In genomic region chr7:98707076-98707475, GRCh38 we compare ENCODE assay signal across 31 cellular contexts.
DNase-seq lines count a peak whose midpoint lies in the region; ATAC-seq, FAIRE-seq and TF ChIP-seq lines count a peak whose summit lies in the region.
"Had no signal": no experiment of that assay in that cellular context is flagged by ENCODE, and none has a peak within 500 bp of the region (broad histone marks: within the 10 kb centered on the region; RNA-seq: fewer than 3 reads in every experiment).

No MANE protein-coding gene starts in this region.

- no peak overlapping the region for H3K4me2 ChIP-seq in K562 (ENCODE audit: insufficient read depth, low read length)
- H3K4me2 ChIP-seq: A549, BLaER1 had no signal

- ATAC-seq in K562 (no peak), GM19397 (IDR thresholded peaks at IDR 0.05; ENCODE audit: unreplicated experiment) (no peak), upper lobe of right lung (no peak)
- ATAC-seq: A549; CD8-positive, alpha-beta T cell had no signal

- no peak for TF ChIP-seq POLR2A in K562 (conservative IDR thresholded peaks at IDR 0.05)

- no peaks in the 10 kb centered on the region for H3K9me3 ChIP-seq in HEK293 (ENCODE audit: control insufficient read depth, insufficient read depth, low read depth, low read length)
- no peaks in the 10 kb centered on the region; the same call in 1 of the 2 replicates for H3K9me3 ChIP-seq in K562 (replicated peaks; ENCODE audit: control insufficient read depth, insufficient read depth, low read depth, low read length)
- no peaks in the 10 kb centered on the region for H3K9me3 ChIP-seq in upper lobe of right lung
- H3K9me3 ChIP-seq: A549, BE2C, Caco-2 had no signal

- H3K9me1 ChIP-seq in K562 (ENCODE audit: control insufficient read depth, insufficient read depth, low read length), result no peaks in the 10 kb centered on the region

- no peaks in the 10 kb centered on the region for H3K79me2 ChIP-seq in K562 (ENCODE audit: control insufficient read depth, insufficient read depth, low read length)

- FAIRE-seq in K562 (lab: Jason Lieb, UNC), result no peak
- FAIRE-seq: A204.1, A549, D721Med had no signal

- TF ChIP-seq EP300 in K562 (IDR thresholded peaks at IDR 0.05; ENCODE audit: low read length), result no peak

- no peak overlapping the region for H3K9ac ChIP-seq in K562 (ENCODE audit: insufficient read depth in 1 of 2, low read depth in 2 of 2, low read length in 2 of 2)
- H3K9ac ChIP-seq: BLaER1; BLaER1 treated with 17β-estradiol and CSF1 and Interleukin-3, amounts not matched to agents 10 nM and 100 nM had no signal

- BruUV-seq in K562 (replicated peaks; lab: Mats Ljungman, UMichigan), result no TSS peak

- H2AFZ ChIP-seq in K562 (ENCODE audit: low read depth, low read length), result no peak overlapping the region

- in situ Hi-C loops in K562 (cut with MboI), result no loop called here

- H3K27ac ChIP-seq in HEK293 (ENCODE audit: extremely low read depth, low read depth, low read length) (no peak overlapping the region), K562 (ENCODE audit: extremely low read depth, low read depth, low read length) (no peak overlapping the region), upper lobe of right lung (no peak overlapping the region)
- H3K27ac ChIP-seq: 22Rv1; A549; BLaER1; BLaER1 treated with 17β-estradiol and CSF1 and Interleukin-3, amounts not matched to agents 10 nM and 100 nM; C4-2B had no signal

- intact Hi-C loops in K562 (cut with micrococcal nuclease) (no loop called here), upper lobe of right lung (cut with DNase I) (no loop called here)

- no peak for DNase-seq in K562 (ENCODE audit: extremely low read depth in 1 of 4, low spot score in 3 of 4)
- DNase-seq in upper lobe of right lung, result no peak
- DNase-seq: 8988T; ACHN; AML-193; BE2C; C1 segment of cervical spinal cord; Caco-2; Calu3; CD4-positive, alpha-beta memory T cell; CD4-positive, alpha-beta T cell; CD4-positive, CD25-positive, alpha-beta regulatory T cell; CD8-positive, alpha-beta memory T cell; CD8-positive, alpha-beta T cell; COR-L47; DMS 273 treated with DMSO at 0.1 percent for 48 hours; DMS153; DMS53; DMS79; DMS79 treated with DMSO at 0.1 percent for 48 hours; DND-41; EL had no signal

- WGBS in K562 (ENCODE audit: insufficient coverage, low coverage, missing lambda C conversion rate), result 0% methylated on average over 4 of the region's 4 CpGs

- H4K20me1 ChIP-seq in K562 (replicated peaks; ENCODE audit: control insufficient read depth, insufficient read depth, low read length), result no peaks in the 10 kb centered on the region
- H4K20me1 ChIP-seq: BLaER1; BLaER1 treated with 17β-estradiol and CSF1 and Interleukin-3, amounts not matched to agents 10 nM and 100 nM had no signal

- no peak for TF ChIP-seq CTCF in HEK293 (tag by site-specific recombination; IDR thresholded peaks at IDR 0.05)
- no peak for TF ChIP-seq CTCF in K562 (IDR thresholded peaks at IDR 0.05 in 2 of 3, conservative IDR thresholded peaks at IDR 0.05 in 1 of 3; ENCODE audit: insufficient read depth in 2 of 3, low read depth in 1 of 3, low read length in 3 of 3)
- no peak for TF ChIP-seq CTCF in upper lobe of right lung (IDR thresholded peaks at IDR 0.05)

- POLR2A ChIA-PET in HEK293 (lab: Yijun Ruan, JAX), result no interaction called here
- POLR2A ChIA-PET in K562 (lab: Yijun Ruan, JAX), result no interaction called here

- no peak for TF ChIP-seq RAD21 in K562 (CRISPR knock-in tag; conservative IDR thresholded peaks at IDR 0.05 in 1 of 2, IDR thresholded peaks at IDR 0.05 in 1 of 2)

- H3K27me3 ChIP-seq in K562 (ENCODE audit: control insufficient read depth in 2 of 2, insufficient read depth in 2 of 2, low read length in 2 of 2), result peaks cover 23 to 44% of the 10 kb centered on the region in 2 experiments
- no peaks in the 10 kb centered on the region for H3K27me3 ChIP-seq in upper lobe of right lung
- H3K27me3 ChIP-seq: BE2C; BLaER1; BLaER1 treated with 17β-estradiol and CSF1 and Interleukin-3, amounts not matched to agents 10 nM and 100 nM had no signal

- H3K4me1 ChIP-seq in HEK293 (ENCODE audit: control insufficient read depth, insufficient read depth, low read length), result no peaks in the 10 kb centered on the region
- H3K4me1 ChIP-seq in K562 (replicated peaks in 1 of 2; ENCODE audit: control insufficient read depth in 2 of 2, insufficient read depth in 2 of 2, low read length in 2 of 2), result no peaks in the 10 kb centered on the region
- no peaks in the 10 kb centered on the region for H3K4me1 ChIP-seq in upper lobe of right lung
- H3K4me1 ChIP-seq: A549, BE2C, Caco-2 had no signal

- H3K4me3 ChIP-seq in HEK293 (ENCODE audit: low read depth, low read length) (no peak overlapping the region), K562 (no peak overlapping the region), upper lobe of right lung (no peak overlapping the region)
- H3K4me3 ChIP-seq: A549; BLaER1; BLaER1 treated with 17β-estradiol and CSF1 and Interleukin-3, amounts not matched to agents 10 nM and 100 nM had no signal

- H3K36me3 ChIP-seq in HEK293 (ENCODE audit: control insufficient read depth in 2 of 2, insufficient read depth in 1 of 2, low read length in 2 of 2) (no peaks in the 10 kb centered on the region), K562 (ENCODE audit: control insufficient read depth, insufficient read depth, low read length) (no peaks in the 10 kb centered on the region), upper lobe of right lung (no peaks in the 10 kb centered on the region)
- H3K36me3 ChIP-seq: BE2C; BLaER1; BLaER1 treated with 17β-estradiol and CSF1 and Interleukin-3, amounts not matched to agents 10 nM and 100 nM had no signal

- CTCF ChIA-PET in HEK293 (lab: Yijun Ruan, JAX), result interaction anchor here (1.2 kb wide), 1 partner anchor 18 kb away, joined by 3 read pairs; no protein-coding TSS in a partner anchor
- CTCF ChIA-PET in K562 (lab: Yijun Ruan, JAX; ENCODE audit: low intra/inter-chr PET ratio), result no interaction called here

TF ChIP-seq in HEK293, 187 proteins besides CTCF, POLR2A, EP300 and RAD21:
- TF ChIP-seq ZNF146 (tag by site-specific recombination; IDR thresholded peaks at IDR 0.05) (peak; percentile 91), ZFP69B (tag by site-specific recombination; IDR thresholded peaks at IDR 0.05) (no peak)

TF ChIP-seq in K562, 482 proteins besides CTCF, POLR2A, EP300 and RAD21:
- TF ChIP-seq CREM (IDR thresholded peaks at IDR 0.05; ENCODE audit: low read depth) (no peak), ZNF146 (CRISPR knock-in tag; IDR thresholded peaks at IDR 0.05; ENCODE audit: unreplicated experiment) (peak; percentile 46), DACH1 (IDR thresholded peaks at IDR 0.05; ENCODE audit: partially characterized antibody) (no peak), TEAD2 (tag; IDR thresholded peaks at IDR 0.05) (no peak)

Comparison
In these comparisons a context has a peak if more than half of its experiments do, and no peak if none do; other contexts are left out.
1. Of the 44 proteins assayed by ChIP-seq in both K562 and HEK293: peak only in K562: none; only in HEK293: none; in both: ZNF146; in neither: 43.